Comparison of ENCODE assay signal across 9 cellular contexts in genomic region chr3:56915969-56916586, GRCh38.
A peak's percentile ranks its signal among the peaks of the same experiment; 100 is the strongest.
DNase-seq lines count a peak whose midpoint lies in the region; ATAC-seq and TF ChIP-seq lines count a peak whose summit lies in the region.
"Had no signal": no experiment of that assay in that cellular context is flagged by ENCODE, and none has a peak within 500 bp of the region (broad histone marks: within the 10 kb centered on the region; RNA-seq: fewer than 3 reads in every experiment).

No MANE protein-coding gene starts in this region.

- H4K20me1 ChIP-seq in BLaER1 (no peaks in the 10 kb centered on the region), KMS-11 (ENCODE audit: insufficient read depth) (no peaks in the 10 kb centered on the region)

- H3K27me3 ChIP-seq in BLaER1 (no peaks in the 10 kb centered on the region), KMS-11 (ENCODE audit: insufficient read depth, low read depth) (no peaks in the 10 kb centered on the region)

- H3K27ac ChIP-seq in BLaER1: no peak overlapping the region
- H3K27ac ChIP-seq in KMS-11: peak overlapping the region; percentile 51
- H3K27ac ChIP-seq: C4-2B had no signal

- H3K79me2 ChIP-seq in KMS-11 (ENCODE audit: insufficient read depth, low read depth): no peaks in the 10 kb centered on the region

- peak overlapping the region; percentile 60 for H3K4me2 ChIP-seq in BLaER1
- peak overlapping the region; percentile 86 for H3K4me2 ChIP-seq in KMS-11

- TF ChIP-seq CTCF in KMS-11 (conservative IDR thresholded peaks at IDR 0.05; ENCODE audit: low read depth, low read length): no peak

- peak; percentile 43 for ATAC-seq in GM19467 (IDR thresholded peaks at IDR 0.05; ENCODE audit: unreplicated experiment)

- H3K9ac ChIP-seq in BLaER1 (no peak overlapping the region), KMS-11 (peak overlapping the region; percentile 15; the same call in 1 of the 2 replicates)

- H3K4me1 ChIP-seq in BLaER1 (peaks cover 27% of the 10 kb centered on the region), KMS-11 (ENCODE audit: low read depth, poor library complexity, severe bottlenecking) (peaks cover 65% of the 10 kb centered on the region)

- no peaks in the 10 kb centered on the region for H3K36me3 ChIP-seq in BLaER1
- no peaks in the 10 kb centered on the region for H3K36me3 ChIP-seq in KMS-11 (ENCODE audit: insufficient read depth)

- DNase-seq in activated CD4-positive, alpha-beta T cell treated with anti-CD3 and anti-CD28 coated beads, Interleukin-2, amount 50 U/mL, for 1 hour: peak; percentile 62
- DNase-seq in germinal center (ENCODE audit: low spot score) (peak; percentile 51), inferior parietal cortex (ENCODE audit: extremely low spot score) (no peak), NCI-H345 (lab: John Stamatoyannopoulos, UW) (no peak)
- DNase-seq in stimulated activated CD4-positive, alpha-beta T cell treated with anti-CD3 and anti-CD28 coated beads, TNF-alpha, amount 100 ng/mL, for 24 hours (ENCODE audit: low read depth in 3 of 3): peak; percentile 35 to 68 (median 51)

- H3K4me3 ChIP-seq in BLaER1 (no peak overlapping the region), KMS-11 (IDR thresholded peaks at IDR 0.05; ENCODE audit: insufficient read depth, low read depth, low read length) (no peak overlapping the region)

- H2AFZ ChIP-seq in KMS-11 (ENCODE audit: low read depth): peak overlapping the region; percentile 44; the same call in 1 of the 2 replicates

- H3K9me3 ChIP-seq in BLaER1: no peaks in the 10 kb centered on the region

Comparison
In these comparisons a context has a peak if more than half of its experiments do, and no peak if none do; other contexts are left out.
1. DNase-seq: peak in activated CD4-positive, alpha-beta T cell treated with anti-CD3 and anti-CD28 coated beads, Interleukin-2, amount 50 U/mL, for 1 hour (single experiment), germinal center (single experiment) and stimulated activated CD4-positive, alpha-beta T cell treated with anti-CD3 and anti-CD28 coated beads, TNF-alpha, amount 100 ng/mL, for 24 hours (3 of 3); none in inferior parietal cortex (single experiment) and NCI-H345 (single experiment).